Comparison of ENCODE assay signal across 8 cellular contexts in the genomic region with DNA sequence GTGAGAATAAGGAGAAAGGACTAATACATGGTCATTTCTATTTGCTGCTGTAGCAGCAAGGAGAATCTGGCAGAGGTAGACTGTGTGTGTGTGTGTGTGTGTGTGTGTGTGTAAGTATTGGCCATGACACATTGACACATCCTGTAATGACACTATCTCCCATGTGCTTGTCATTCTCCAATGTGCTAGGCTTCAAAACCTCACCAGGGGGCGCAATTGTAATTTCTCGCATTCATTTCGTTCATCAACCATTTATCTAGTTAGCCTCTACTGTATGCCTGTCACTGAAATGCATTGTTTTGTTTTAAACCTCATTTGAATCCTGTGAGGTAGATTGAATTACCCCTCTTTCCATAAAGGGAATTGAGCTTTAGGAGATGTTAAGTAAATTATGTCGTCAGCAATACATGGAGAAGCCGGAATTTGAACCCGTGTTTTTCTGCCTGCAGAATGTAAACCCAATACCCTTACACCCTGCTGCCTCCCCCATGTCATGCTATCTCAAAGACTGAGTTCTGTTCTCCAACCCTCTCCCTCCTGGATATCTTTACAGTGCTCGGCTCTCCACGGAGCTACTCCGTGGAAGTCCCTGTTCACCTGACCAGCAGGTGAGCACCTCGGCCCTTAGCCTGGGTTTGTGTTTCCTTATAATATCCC.
DNase-seq lines count a peak whose midpoint lies in the region; ATAC-seq and TF ChIP-seq lines count a peak whose summit lies in the region.

No MANE protein-coding gene starts in this region.

- intact Hi-C loops in breast epithelium (cut with DNase I; ENCODE audit: low total_unique reads) (no loop called here), left lung (cut with DNase I) (loop anchor here in 1 of 2 donors (10.0 kb wide), 1 partner anchor 547 kb away; no protein-coding TSS in a partner anchor)

- peaks cover 0 to 3% (median 0%) of the 10 kb centered on the region in 3 donors for H3K4me1 Mint-ChIP-seq in T-cell
- no peaks in the 10 kb centered on the region for H3K4me1 Mint-ChIP-seq in stimulated activated effector memory CD8-positive, alpha-beta T cell treated with anti-CD3 and anti-CD28 coated beads, Interleukin-12 subunit alpha, Interleukin-12 subunit beta, amount 100 ng/mL, for 72 hours

- H3K36me3 Mint-ChIP-seq in T-cell, result no peaks in the 10 kb centered on the region
- H3K36me3 Mint-ChIP-seq in stimulated activated effector memory CD8-positive, alpha-beta T cell treated with anti-CD3 and anti-CD28 coated beads, Interleukin-12 subunit alpha, Interleukin-12 subunit beta, amount 100 ng/mL, for 72 hours, result no peaks in the 10 kb centered on the region

- peak in 2 of 3 donors; percentile 37 to 49 for TF ChIP-seq CTCF in breast epithelium (IDR thresholded peaks at IDR 0.05)
- peak; percentile 44 to 49 for TF ChIP-seq CTCF in left lung (IDR thresholded peaks at IDR 0.05)

- no peak for TF ChIP-seq POLR2A in breast epithelium (IDR thresholded peaks at IDR 0.05)

- no peak overlapping the region for H3K4me3 Mint-ChIP-seq in T-cell
- H3K4me3 Mint-ChIP-seq in stimulated activated effector memory CD8-positive, alpha-beta T cell treated with anti-CD3 and anti-CD28 coated beads, Interleukin-12 subunit alpha, Interleukin-12 subunit beta, amount 100 ng/mL, for 72 hours, result no peak overlapping the region

- H3K36me3 ChIP-seq in breast epithelium (no peaks in the 10 kb centered on the region), left lung (no peaks in the 10 kb centered on the region)

- DNase-seq in DMS153 (lab: John Stamatoyannopoulos, UW) (peak; percentile 10), NCI-H1092 (lab: John Stamatoyannopoulos, UW) (peak; percentile 33), T-cell (peak in 25 of 34 experiments; percentile 4 to 39 (median 23)), breast epithelium (ENCODE audit: low spot score in 2 of 2) (no peak), left lung (no peak), ecto neural progenitor cell (ENCODE audit: low spot score) (no peak)
- DNase-seq in stimulated activated effector memory CD8-positive, alpha-beta T cell treated with anti-CD3 and anti-CD28 coated beads, Interleukin-12 subunit alpha, Interleukin-12 subunit beta, amount 100 ng/mL, for 72 hours (ENCODE audit: low spot score in 2 of 2), result peak; percentile 22 to 63

- no peaks in the 10 kb centered on the region for H3K9me3 Mint-ChIP-seq in T-cell
- H3K9me3 Mint-ChIP-seq in stimulated activated effector memory CD8-positive, alpha-beta T cell treated with anti-CD3 and anti-CD28 coated beads, Interleukin-12 subunit alpha, Interleukin-12 subunit beta, amount 100 ng/mL, for 72 hours, result no peaks in the 10 kb centered on the region

- no peak overlapping the region for H3K27ac Mint-ChIP-seq in T-cell
- no peak overlapping the region for H3K27ac Mint-ChIP-seq in stimulated activated effector memory CD8-positive, alpha-beta T cell treated with anti-CD3 and anti-CD28 coated beads, Interleukin-12 subunit alpha, Interleukin-12 subunit beta, amount 100 ng/mL, for 72 hours

- ATAC-seq in GM21576 (IDR thresholded peaks at IDR 0.05; ENCODE audit: unreplicated experiment) (peak; percentile 51), T-cell (replicated peaks in 1 of 4) (peak; percentile 38 to 58 (median 53)), left lung (peak; percentile 58)
- peak; percentile 76 for ATAC-seq in stimulated activated effector memory CD8-positive, alpha-beta T cell treated with anti-CD3 and anti-CD28 coated beads, Interleukin-12 subunit alpha, Interleukin-12 subunit beta, amount 100 ng/mL, for 72 hours

- peaks cover 25 to 26% of the 10 kb centered on the region in 2 donors for H3K27me3 Mint-ChIP-seq in T-cell

- H3K27me3 ChIP-seq in breast epithelium (no peaks in the 10 kb centered on the region), left lung (peaks cover 0 to 11% of the 10 kb centered on the region in 2 donors)

- no peak overlapping the region for H3K4me3 ChIP-seq in breast epithelium
- H3K4me3 ChIP-seq in left lung, result no peak overlapping the region

- CTCF ChIA-PET in T-cell (lab: Charles Lee), result interaction anchor here (0.6 to 1.4 kb wide), 7 partner anchors 206 to 654 kb away, joined by 3 to 5 read pairs (median 3); no protein-coding TSS in a partner anchor

- H3K27ac ChIP-seq in breast epithelium, result no peak overlapping the region
- H3K27ac ChIP-seq in left lung, result no peak overlapping the region

- H3K9me3 ChIP-seq in breast epithelium (no peaks in the 10 kb centered on the region), left lung (no peaks in the 10 kb centered on the region)

- POLR2A ChIA-PET in T-cell (lab: Charles Lee), result no interaction called here

- no peaks in the 10 kb centered on the region for H3K4me1 ChIP-seq in breast epithelium
- H3K4me1 ChIP-seq in left lung, result no peaks in the 10 kb centered on the region

Comparison
In these comparisons a context has a peak if more than half of its experiments do, and no peak if none do; other contexts are left out.
1. DNase-seq: peak in DMS153 (single experiment), NCI-H1092 (single experiment), T-cell (25 of 34) and stimulated activated effector memory CD8-positive, alpha-beta T cell treated with anti-CD3 and anti-CD28 coated beads, Interleukin-12 subunit alpha, Interleukin-12 subunit beta, amount 100 ng/mL, for 72 hours (2 of 2); none in breast epithelium (0 of 2), left lung (0 of 2) and ecto neural progenitor cell (single experiment).
2. Peak in every context shown above with its lines, with median percentiles within 50 percentile points of each other: ATAC-seq.